Comparison of ENCODE assay signal across 25 cellular contexts in genomic region chr5:95223859-95224258, GRCh38.
"Had no signal": no experiment of that assay in that cellular context is flagged by ENCODE, and none has a peak within 500 bp of the region (broad histone marks: within the 10 kb centered on the region; RNA-seq: fewer than 3 reads in every experiment).

No MANE protein-coding gene starts in this region.

- H3K27me3 ChIP-seq: neutrophil, pancreas, right lobe of liver, sigmoid colon, spleen, suprapubic skin, testis, tibial artery, transverse colon, upper lobe of right lung, uterus had no signal

- DNase-seq: naive thymus-derived CD4-positive, alpha-beta T cell; natural killer cell; nucleus accumbens; pancreas; psoas muscle; right cardiac atrium; right lobe of liver; sigmoid colon; spleen; stimulated activated CD4-positive, alpha-beta T cell treated with anti-CD3 and anti-CD28 coated beads, Interleukin-12 subunit alpha, Interleukin-12 subunit beta, amount 100 ng/mL, for 4 hours; stimulated activated CD4-positive, alpha-beta T cell treated with anti-CD3 and anti-CD28 coated beads, Interleukin-1b, Interleukin-23, amount 100 ng/mL, for 48 hours; stimulated activated CD4-positive, alpha-beta T cell treated with anti-CD3 and anti-CD28 coated beads, Interleukin-4, amount 100 ng/mL, for 1 hour; stimulated activated CD4-positive, alpha-beta T cell treated with anti-CD3 and anti-CD28 coated beads, Interleukin-4, amount 100 ng/mL, for 4 hours; stimulated activated CD8-positive, alpha-beta memory T cell treated with anti-CD3 and anti-CD28 coated beads, Interleukin-4, amount 100 ng/mL, for 48 hours; stimulated activated naive CD4-positive, alpha-beta T cell; stimulated activated naive CD8-positive, alpha-beta T cell treated with anti-CD3 and anti-CD28 coated beads, Interleukin-15, amount 100 ng/mL, for 72 hours; stimulated activated naive CD8-positive, alpha-beta T cell treated with anti-CD3 and anti-CD28 coated beads, Interleukin-15, Interleukin-2, amounts not matched to agents 100 U/mL and 50 U/mL, for 24 hours; substantia nigra; testis; tibial artery; transverse colon; upper lobe of right lung; uterus had no signal

- FAIRE-seq: pancreas had no signal

- H3K36me3 ChIP-seq: neutrophil, pancreas, right lobe of liver, sigmoid colon, spleen, suprapubic skin, tibial artery, transverse colon, upper lobe of right lung, uterus had no signal

- H3K27ac ChIP-seq: neutrophil, pancreas, psoas muscle, right lobe of liver, sigmoid colon, spleen, suprapubic skin, testis, tibial artery, transverse colon, upper lobe of right lung, uterus had no signal

- H3K9me3 ChIP-seq: neutrophil, pancreas, psoas muscle, right lobe of liver, sigmoid colon, spleen, suprapubic skin, testis, tibial artery, transverse colon, upper lobe of right lung, uterus had no signal

- H3K4me3 ChIP-seq: pancreas, psoas muscle, right lobe of liver, sigmoid colon, spleen, suprapubic skin, testis, tibial artery, transverse colon, upper lobe of right lung, uterus had no signal

- H3K4me1 ChIP-seq: pancreas, psoas muscle, right lobe of liver, sigmoid colon, spleen, suprapubic skin, testis, tibial artery, transverse colon, upper lobe of right lung, uterus had no signal
